14 cellular contexts compared by ENCODE assay signal in the genomic region with DNA sequence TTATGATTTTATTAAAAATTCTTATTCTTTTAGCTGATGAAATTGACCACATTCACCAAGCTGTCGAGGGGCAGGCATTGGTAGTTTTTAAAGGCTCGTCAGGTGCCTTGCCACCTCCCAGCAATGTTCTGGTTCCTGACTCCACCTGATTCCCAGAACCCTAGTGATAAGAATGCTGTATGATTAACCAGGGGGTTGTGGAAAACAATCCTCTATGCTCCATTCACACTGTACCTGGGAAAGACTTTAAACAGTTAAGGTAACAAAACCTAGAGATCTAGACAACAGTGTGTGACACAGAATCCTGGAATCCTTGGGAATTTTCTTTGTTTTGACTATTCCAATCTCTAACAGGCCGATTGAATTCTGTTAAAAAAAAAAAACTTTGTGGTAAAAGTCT.
"Had no signal": no experiment of that assay in that cellular context is flagged by ENCODE, and none has a peak within 500 bp of the region (broad histone marks: within the 10 kb centered on the region; RNA-seq: fewer than 3 reads in every experiment).

No MANE protein-coding gene starts in this region.

- H3K27ac ChIP-seq: brain microvascular endothelial cell, epithelial cell of prostate, heart left ventricle, right lobe of liver, thoracic aorta had no signal

- H3K4me1 ChIP-seq: heart left ventricle had no signal

- ATAC-seq: heart left ventricle; natural killer cell treated with Interleukin-12 subunit alpha and Interleukin-12 subunit beta and Interleukin-15 and Interleukin-18, amount 100 ng/mL, for 72 hours had no signal

- H3K9me3 Mint-ChIP-seq: activated CD4-positive, alpha-beta T cell treated with anti-CD3 and anti-CD28 coated beads, Interleukin-2, amount 10 ng/mL, durations not matched to agents 24 days and 14 days; central memory CD8-positive, alpha-beta T cell had no signal

- H3K27me3 Mint-ChIP-seq: activated CD4-positive, alpha-beta T cell treated with anti-CD3 and anti-CD28 coated beads, Interleukin-2, amount 10 ng/mL, durations not matched to agents 24 days and 14 days; activated naive CD8-positive, alpha-beta T cell treated with anti-CD3 and anti-CD28 coated beads for 36 hours; central memory CD8-positive, alpha-beta T cell had no signal

- H3K4me3 ChIP-seq: heart left ventricle, right lobe of liver, thoracic aorta had no signal

- H3K27ac Mint-ChIP-seq: activated B cell treated with CpG ODN at 0.5 μM for 24 hours; activated CD4-positive, alpha-beta T cell treated with anti-CD3 and anti-CD28 coated beads, Interleukin-2, amount 10 ng/mL, durations not matched to agents 24 days and 14 days; activated naive CD8-positive, alpha-beta T cell treated with anti-CD3 and anti-CD28 coated beads for 36 hours; natural killer cell treated with Interleukin-12 subunit alpha and Interleukin-12 subunit beta and Interleukin-15 and Interleukin-18, amount 100 ng/mL, for 72 hours had no signal

- H3K36me3 ChIP-seq: brain microvascular endothelial cell, heart left ventricle, right lobe of liver, thoracic aorta had no signal

- DNase-seq: activated B cell treated with CpG ODN at 0.5 μM for 24 hours; activated naive CD8-positive, alpha-beta T cell treated with anti-CD3 and anti-CD28 coated beads for 36 hours; amygdala; brain microvascular endothelial cell; effector memory CD4-positive, alpha-beta T cell; heart left ventricle; mammary epithelial cell; nucleus accumbens; right lobe of liver had no signal

- H3K9me3 ChIP-seq: right lobe of liver, thoracic aorta had no signal

- H3K4me1 Mint-ChIP-seq: activated B cell treated with CpG ODN at 0.5 μM for 24 hours; central memory CD8-positive, alpha-beta T cell had no signal

- H3K4me3 Mint-ChIP-seq: activated B cell treated with CpG ODN at 0.5 μM for 24 hours; activated CD4-positive, alpha-beta T cell treated with anti-CD3 and anti-CD28 coated beads, Interleukin-2, amount 10 ng/mL, durations not matched to agents 24 days and 14 days; activated naive CD8-positive, alpha-beta T cell treated with anti-CD3 and anti-CD28 coated beads for 36 hours; central memory CD8-positive, alpha-beta T cell; natural killer cell treated with Interleukin-12 subunit alpha and Interleukin-12 subunit beta and Interleukin-15 and Interleukin-18, amount 100 ng/mL, for 72 hours had no signal

- H3K27me3 ChIP-seq: brain microvascular endothelial cell, heart left ventricle, right lobe of liver had no signal
